Comparison of ENCODE assay signal across 9 cellular contexts in the genomic region with DNA sequence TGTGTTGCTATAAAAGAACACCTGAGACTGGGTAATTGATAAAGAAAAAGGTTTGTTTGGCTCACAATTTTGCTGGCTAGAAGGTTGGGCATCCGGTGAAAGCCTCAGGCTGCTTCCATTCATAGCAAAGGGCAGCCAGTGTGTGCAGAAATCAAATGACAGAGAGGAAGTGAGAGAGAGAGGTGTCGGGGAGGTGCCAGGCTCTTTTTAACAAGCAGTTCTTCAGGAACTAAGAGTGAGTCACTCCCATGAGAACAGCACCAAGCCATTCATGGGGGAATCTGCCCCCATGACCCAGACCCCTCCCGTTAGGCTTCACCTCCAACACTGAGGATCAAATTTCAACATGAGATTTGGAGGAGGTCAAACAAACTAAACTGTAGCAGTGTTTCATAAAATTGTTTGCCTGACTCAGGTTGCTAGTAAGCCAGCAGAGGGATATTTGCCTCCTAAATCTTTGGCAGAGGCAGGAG. TPM values are rescaled to one million over a fixed set of nuclear protein-coding genes. Genes with fewer than 3 reads are reported as not detected.
DNase-seq lines count a peak whose midpoint lies in the region; ATAC-seq and TF ChIP-seq lines count a peak whose summit lies in the region.
"Had no signal": no experiment of that assay in that cellular context is flagged by ENCODE, and none has a peak within 500 bp of the region (broad histone marks: within the 10 kb centered on the region; RNA-seq: fewer than 3 reads in every experiment).

No MANE protein-coding gene starts in this region.

- 66 to 74% methylated on average over 3 of the region's 3 CpGs for WGBS in testis, 2 donors

- no peaks in the 10 kb centered on the region for H3K36me3 ChIP-seq in testis (ENCODE audit: low read depth, missing control alignments)
- no peaks in the 10 kb centered on the region for H3K36me3 ChIP-seq in H7 (replicated peaks; ENCODE audit: control insufficient read depth, insufficient read depth, low read length)

- TF ChIP-seq POLR2A in testis (IDR thresholded peaks at IDR 0.05) = no peak

- H3K4me1 ChIP-seq in testis = no peaks in the 10 kb centered on the region

- no peak overlapping the region for H3K4me3 Mint-ChIP-seq in T-helper 2 cell treated with Interferon-gamma antibody and Interleukin-4, amounts not matched to agents 5 μg/mL and 100 μg/mL, for 36 hours

- no peaks in the 10 kb centered on the region for H3K27me3 Mint-ChIP-seq in T-helper 2 cell treated with Interferon-gamma antibody and Interleukin-4, amounts not matched to agents 5 μg/mL and 100 μg/mL, for 36 hours (ENCODE audit: low read depth)

- H3K27ac Mint-ChIP-seq in T-helper 2 cell treated with Interferon-gamma antibody and Interleukin-4, amounts not matched to agents 5 μg/mL and 100 μg/mL, for 36 hours = peak overlapping the region; percentile 55

- H3K27me3 ChIP-seq in HL-60 (ENCODE audit: insufficient read depth, poor library complexity, severe bottlenecking) = no peaks in the 10 kb centered on the region
- H3K27me3 ChIP-seq in testis = no peaks in the 10 kb centered on the region
- peaks cover 9% of the 10 kb centered on the region for H3K27me3 ChIP-seq in H7 (ENCODE audit: control insufficient read depth, insufficient read depth, low read length)

- H3K27ac ChIP-seq in HL-60 (replicated peaks) (no peak overlapping the region), testis (no peak overlapping the region)
- H3K27ac ChIP-seq: SK-N-MC had no signal

- peak; percentile 50 for DNase-seq in GM10266 (ENCODE audit: extremely low spot score)
- peak; percentile 23 to 39 for DNase-seq in HL-60 (ENCODE audit: low read depth in 1 of 2, low spot score in 1 of 2)
- no peak for DNase-seq in T-helper 2 cell treated with Interferon-gamma antibody and Interleukin-4, amounts not matched to agents 5 μg/mL and 100 μg/mL, for 36 hours (ENCODE audit: low spot score)
- peak; percentile 27 for DNase-seq in fibroblast of the conjunctiva (ENCODE audit: low read depth)
- DNase-seq in stimulated activated CD4-positive, alpha-beta T cell treated with anti-CD3 and anti-CD28 coated beads, Interleukin-4, amount 100 ng/mL, for 24 hours = peak; percentile 45
- no peak for DNase-seq in testis
- DNase-seq in H7 = no peak

- H3K9me3 Mint-ChIP-seq in T-helper 2 cell treated with Interferon-gamma antibody and Interleukin-4, amounts not matched to agents 5 μg/mL and 100 μg/mL, for 36 hours = no peaks in the 10 kb centered on the region

- H3K4me3 ChIP-seq in HL-60 (replicated peaks; ENCODE audit: insufficient read depth, low read length) (no peak overlapping the region), testis (no peak overlapping the region), H7 (ENCODE audit: insufficient read depth, low read depth, low read length) (no peak overlapping the region)
- H3K4me3 ChIP-seq: SK-N-MC had no signal

- no peak for ATAC-seq in HG03139 (IDR thresholded peaks at IDR 0.05; ENCODE audit: unreplicated experiment)

- intact Hi-C loops in testis (cut with DNase I; ENCODE audit: low total_unique reads) = no loop called here

- H3K36me3 Mint-ChIP-seq in T-helper 2 cell treated with Interferon-gamma antibody and Interleukin-4, amounts not matched to agents 5 μg/mL and 100 μg/mL, for 36 hours (ENCODE audit: low read depth) = peaks cover 66% of the 10 kb centered on the region

- peaks cover 49% of the 10 kb centered on the region for H3K4me1 Mint-ChIP-seq in T-helper 2 cell treated with Interferon-gamma antibody and Interleukin-4, amounts not matched to agents 5 μg/mL and 100 μg/mL, for 36 hours (ENCODE audit: low read depth)

- TF ChIP-seq CTCF in GM10266 (IDR thresholded peaks at IDR 0.05; ENCODE audit: control insufficient read depth, insufficient read depth, low read depth, missing control alignments) (no peak), HL-60 (IDR thresholded peaks at IDR 0.05; ENCODE audit: insufficient read depth, low read length) (no peak), testis (IDR thresholded peaks at IDR 0.05) (no peak)

- H3K9me3 ChIP-seq in testis = no peaks in the 10 kb centered on the region

RNA-seq across cellular contexts. Expression of gene PARP15, which starts 4.5 kb away (rescaled TPM):
- 1 to 10 TPM; 3.7 to 4.8 TPM for total RNA-seq in testis
- 1.5 TPM for polyA plus RNA-seq in testis (ENCODE audit: insufficient read depth, low read depth, low replicate concordance)
- total RNA-seq in H7 (2014; rRNA removed; shearing (Covaris generic)) = not detected in 2 replicates

RNA-seq across cellular contexts. Expression of gene DTX3L, which starts 8.8 kb away (rescaled TPM):
- total RNA-seq in testis = 1 to 10 TPM; 8.3 to 8.7 TPM
- 8.5 TPM for polyA plus RNA-seq in testis (ENCODE audit: insufficient read depth, low read depth, low replicate concordance)
- 1.9 and 2.0 TPM in 2 replicates for total RNA-seq in H7 (2014; rRNA removed; shearing (Covaris generic))

RNA-seq across cellular contexts. Expression of gene PARP9, which starts 8.9 kb away (rescaled TPM):
- 10 to 100 TPM; 12.8 to 13.8 TPM for total RNA-seq in testis
- polyA plus RNA-seq in testis (ENCODE audit: insufficient read depth, low read depth, low replicate concordance) = 14.7 TPM
- total RNA-seq in H7 (2014; rRNA removed; shearing (Covaris generic)) = 1.1 TPM in 2 replicates

RNA-seq across cellular contexts. Expression of gene KPNA1, which starts 58.2 kb away (rescaled TPM):
- 10 to 100 TPM; 48.1 to 64.0 TPM for total RNA-seq in testis
- polyA plus RNA-seq in testis (ENCODE audit: insufficient read depth, low read depth, low replicate concordance) = 88.2 TPM
- 20.4 and 34.1 TPM in 2 replicates for total RNA-seq in H7 (2014; rRNA removed; shearing (Covaris generic))

Comparison
In these comparisons a context has a peak if more than half of its experiments do, and no peak if none do; other contexts are left out.
1. DNase-seq: peak in GM10266 (single experiment), HL-60 (2 of 2), fibroblast of the conjunctiva (single experiment) and stimulated activated CD4-positive, alpha-beta T cell treated with anti-CD3 and anti-CD28 coated beads, Interleukin-4, amount 100 ng/mL, for 24 hours (single experiment); none in T-helper 2 cell treated with Interferon-gamma antibody and Interleukin-4, amounts not matched to agents 5 μg/mL and 100 μg/mL, for 36 hours (single experiment), testis (single experiment) and H7 (single experiment).